9 cellular contexts compared by ENCODE assay signal in genomic region chr11:75142714-75143419, GRCh38. TPM values are rescaled to one million over a fixed set of nuclear protein-coding genes. Genes with fewer than 3 reads are reported as not detected.
A peak's percentile ranks its signal among the peaks of the same experiment; 100 is the strongest.
DNase-seq lines count a peak whose midpoint lies in the region; ATAC-seq and TF ChIP-seq lines count a peak whose summit lies in the region.
"Had no signal": no experiment of that assay in that cellular context is flagged by ENCODE, and none has a peak within 500 bp of the region (broad histone marks: within the 10 kb centered on the region; RNA-seq: fewer than 3 reads in every experiment).

No MANE protein-coding gene starts in this region.

- H3K27ac Mint-ChIP-seq in activated CD4-positive, alpha-beta T cell treated with anti-CD3 and anti-CD28 coated beads, Interleukin-2, amount 10 ng/mL, durations not matched to agents 24 days and 14 days: peak overlapping the region; percentile 90
- H3K27ac Mint-ChIP-seq in chondrocyte (ENCODE audit: unreplicated experiment): peak overlapping the region; percentile 82

- H3K9me3 Mint-ChIP-seq in activated CD4-positive, alpha-beta T cell treated with anti-CD3 and anti-CD28 coated beads, Interleukin-2, amount 10 ng/mL, durations not matched to agents 24 days and 14 days: no peaks in the 10 kb centered on the region
- no peaks in the 10 kb centered on the region for H3K9me3 Mint-ChIP-seq in chondrocyte (ENCODE audit: low read depth)

- H2AFZ ChIP-seq in DND-41 (ENCODE audit: low read depth, low read length): peak overlapping the region; percentile 59; the same call in 1 of the 2 replicates

- H3K4me3 Mint-ChIP-seq in activated CD4-positive, alpha-beta T cell treated with anti-CD3 and anti-CD28 coated beads, Interleukin-2, amount 10 ng/mL, durations not matched to agents 24 days and 14 days: peak overlapping the region; percentile 74
- H3K4me3 Mint-ChIP-seq in chondrocyte (ENCODE audit: unreplicated experiment): peak overlapping the region; percentile 27

- peak overlapping the region; percentile 67 for H3K27ac ChIP-seq in DND-41 (ENCODE audit: low read length)
- H3K27ac ChIP-seq in HEK293 (ENCODE audit: extremely low read depth, low read depth, low read length): no peak overlapping the region
- H3K27ac ChIP-seq in liver (ENCODE audit: low read depth in 1 of 2, low read length in 2 of 2): no peak overlapping the region
- H3K27ac ChIP-seq: cardiac muscle cell had no signal

- H4K20me1 ChIP-seq in DND-41 (ENCODE audit: insufficient read depth, low read length): no peaks in the 10 kb centered on the region

- whole genome bisulfite sequencing in liver: 59% methylated on average over 10 of the region's 10 CpGs

- no peaks in the 10 kb centered on the region for H3K79me2 ChIP-seq in DND-41 (ENCODE audit: insufficient read depth, low read length)

- H3K36me3 ChIP-seq in DND-41 (ENCODE audit: insufficient read depth, low read length): no peaks in the 10 kb centered on the region
- H3K36me3 ChIP-seq in HEK293 (ENCODE audit: control insufficient read depth in 2 of 2, insufficient read depth in 1 of 2, low read length in 2 of 2): no peaks in the 10 kb centered on the region
- H3K36me3 ChIP-seq in liver (ENCODE audit: control insufficient read depth in 4 of 4, insufficient read depth in 3 of 4, low read depth in 1 of 4, low read length in 3 of 4): no peaks in the 10 kb centered on the region
- H3K36me3 ChIP-seq: cardiac muscle cell had no signal

- peaks cover 9% of the 10 kb centered on the region for H3K27me3 Mint-ChIP-seq in activated CD4-positive, alpha-beta T cell treated with anti-CD3 and anti-CD28 coated beads, Interleukin-2, amount 10 ng/mL, durations not matched to agents 24 days and 14 days
- peaks cover 13% of the 10 kb centered on the region for H3K27me3 Mint-ChIP-seq in chondrocyte (ENCODE audit: low read depth)

- no peaks in the 10 kb centered on the region for H3K9me3 ChIP-seq in DND-41 (ENCODE audit: insufficient read depth, low read length, severe bottlenecking)
- H3K9me3 ChIP-seq in HEK293 (ENCODE audit: control insufficient read depth, insufficient read depth, low read depth, low read length): no peaks in the 10 kb centered on the region
- no peaks in the 10 kb centered on the region for H3K9me3 ChIP-seq in liver (ENCODE audit: control insufficient read depth in 4 of 4, low read length in 3 of 4)

- H3K4me3 ChIP-seq in DND-41 (ENCODE audit: low read depth in 1 of 2, low read length in 2 of 2) (no peak overlapping the region), HEK293 (ENCODE audit: low read depth, low read length) (no peak overlapping the region), liver (ENCODE audit: low read depth in 1 of 3, low read length in 3 of 3) (no peak overlapping the region)
- H3K4me3 ChIP-seq: cardiac muscle cell had no signal

- peak; percentile 94 for DNase-seq in DND-41
- DNase-seq in NCI-H2227 treated with DMSO at 0.1 percent for 48 hours (lab: John Stamatoyannopoulos, UW): peak; percentile 25
- DNase-seq in activated CD4-positive, alpha-beta T cell treated with anti-CD3 and anti-CD28 coated beads, Interleukin-2, amount 10 ng/mL, durations not matched to agents 24 days and 14 days: peak; percentile 93
- no peak for DNase-seq in chondrocyte (ENCODE audit: low spot score)
- peak; percentile 52 for DNase-seq in stimulated activated CD8-positive, alpha-beta memory T cell treated with anti-CD3 and anti-CD28 coated beads, Interleukin-12 subunit alpha, Interleukin-12 subunit beta, amount 100 ng/mL, for 1 hour (ENCODE audit: low read depth)

- peaks cover 2% of the 10 kb centered on the region for H3K36me3 Mint-ChIP-seq in activated CD4-positive, alpha-beta T cell treated with anti-CD3 and anti-CD28 coated beads, Interleukin-2, amount 10 ng/mL, durations not matched to agents 24 days and 14 days (ENCODE audit: low read depth)
- H3K36me3 Mint-ChIP-seq in chondrocyte (ENCODE audit: low read depth): peaks cover 4% of the 10 kb centered on the region

- H3K4me1 ChIP-seq in DND-41 (ENCODE audit: insufficient read depth, low read length) (peaks cover 33% of the 10 kb centered on the region), HEK293 (ENCODE audit: control insufficient read depth, insufficient read depth, low read length) (no peaks in the 10 kb centered on the region), liver (ENCODE audit: control insufficient read depth in 4 of 4, insufficient read depth in 4 of 4, low read length in 3 of 4) (peaks cover 0 to 14% (median 1%) of the 10 kb centered on the region in 4 donors)

- peak overlapping the region; percentile 50; the same call in 1 of the 2 replicates for H3K4me2 ChIP-seq in DND-41 (ENCODE audit: insufficient read depth, low read length)

- POLR2A ChIA-PET in HEK293 (lab: Yijun Ruan, JAX): no interaction called here

- peak; percentile 24 to 39 for TF ChIP-seq RAD21 in liver (IDR thresholded peaks at IDR 0.05)

- peak; percentile 96 for ATAC-seq in DND-41 (ENCODE audit: insufficient read depth, low read depth)
- ATAC-seq in HG02938 (IDR thresholded peaks at IDR 0.05; ENCODE audit: unreplicated experiment): no peak

- H3K9ac ChIP-seq in DND-41 (ENCODE audit: low read depth, low read length) (0 out of 2 replicates have a peak overlapping the region, but pooled peaks have one; percentile 10), liver (ENCODE audit: low read depth in 1 of 2, low read length in 2 of 2) (no peak overlapping the region)

- TF ChIP-seq CTCF in DND-41 (IDR thresholded peaks at IDR 0.05; ENCODE audit: borderline replicate concordance, extremely low read depth, low read length, poor library complexity, severe bottlenecking) (no peak), HEK293 (tag by site-specific recombination; IDR thresholded peaks at IDR 0.05) (no peak), chondrocyte (IDR thresholded peaks at IDR 0.05) (peak; percentile 10), liver (IDR thresholded peaks at IDR 0.05; ENCODE audit: low read depth, low read length, missing input control) (no peak)

- CTCF ChIA-PET in HEK293 (lab: Yijun Ruan, JAX): interaction anchor here (0.6 to 12.3 kb wide), 20 partner anchors 9 to 217 kb away, joined by 3 to 298 read pairs (median 4); partner anchors contain the start of genes NEU3 and TPBGL

- H3K27me3 ChIP-seq in DND-41 (ENCODE audit: insufficient read depth, low read length, poor library complexity) (peaks cover 3% of the 10 kb centered on the region), liver (ENCODE audit: control insufficient read depth in 4 of 4, insufficient read depth in 4 of 4, low read length in 3 of 4) (no peaks in the 10 kb centered on the region)
- H3K27me3 ChIP-seq: cardiac muscle cell had no signal

- intact Hi-C loops in activated CD4-positive, alpha-beta T cell treated with anti-CD3 and anti-CD28 coated beads, Interleukin-2, amount 10 ng/mL, durations not matched to agents 24 days and 14 days (cut with micrococcal nuclease): loop anchor here (1.0 to 5.0 kb wide), 4 partner anchors 62 to 214 kb away; no protein-coding TSS in a partner anchor

- H3K4me1 Mint-ChIP-seq in activated CD4-positive, alpha-beta T cell treated with anti-CD3 and anti-CD28 coated beads, Interleukin-2, amount 10 ng/mL, durations not matched to agents 24 days and 14 days: peaks cover 45% of the 10 kb centered on the region
- H3K4me1 Mint-ChIP-seq in chondrocyte (ENCODE audit: low read depth): peaks cover 16% of the 10 kb centered on the region

TF ChIP-seq in HEK293, 187 proteins besides CTCF, POLR2A, EP300 and RAD21 (continues in another document):
- no peak for TF ChIP-seq ZNF654 (tag by site-specific recombination; IDR thresholded peaks at IDR 0.05; ENCODE audit: low read depth)

TF ChIP-seq in liver, 16 proteins besides CTCF, POLR2A, EP300 and RAD21:
- TF ChIP-seq, protein P1, sequence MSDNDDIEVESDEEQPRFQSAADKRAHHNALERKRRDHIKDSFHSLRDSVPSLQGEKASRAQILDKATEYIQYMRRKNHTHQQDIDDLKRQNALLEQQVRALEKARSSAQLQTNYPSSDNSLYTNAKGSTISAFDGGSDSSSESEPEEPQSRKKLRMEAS (IDR thresholded peaks at IDR 0.05): no peak
- TF ChIP-seq YY1 (IDR thresholded peaks at IDR 0.05) (no peak), ZBTB33 (IDR thresholded peaks at IDR 0.05) (no peak), EGR1 (IDR thresholded peaks at IDR 0.05; ENCODE audit: low read depth in 2 of 2) (no peak), JUND (IDR thresholded peaks at IDR 0.05) (peak; percentile 90 to 91), TAF1 (conservative IDR thresholded peaks at IDR 0.05) (no peak)
- TF ChIP-seq, protein P2, sequence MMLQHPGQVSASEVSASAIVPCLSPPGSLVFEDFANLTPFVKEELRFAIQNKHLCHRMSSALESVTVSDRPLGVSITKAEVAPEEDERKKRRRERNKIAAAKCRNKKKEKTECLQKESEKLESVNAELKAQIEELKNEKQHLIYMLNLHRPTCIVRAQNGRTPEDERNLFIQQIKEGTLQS (IDR thresholded peaks at IDR 0.05): no peak

RNA-seq across cellular contexts. Expression of gene SLCO2B1, which starts 8.0 kb away (rescaled TPM):
- total RNA-seq in activated CD4-positive, alpha-beta T cell treated with anti-CD3 and anti-CD28 coated beads, Interleukin-2, amount 10 ng/mL, durations not matched to agents 24 days and 14 days: not detected in 2 replicates
- total RNA-seq in chondrocyte: 6.0 to 19.5 TPM (median 19.2 TPM) in 3 replicates
- total RNA-seq in liver: 100 to 1,000 TPM in 1 of 2 donors, 10 to 100 TPM in 1; 92.1 to 184 TPM
- 100 to 1,000 TPM in 1 of 2 donors, 10 to 100 TPM in 1; 52.7 to 179 TPM for polyA plus RNA-seq in liver
- total RNA-seq: cardiac muscle cell had no signal

RNA-seq across cellular contexts. Expression of gene OR2AT4, which starts 46.2 kb away (rescaled TPM):
- total RNA-seq in activated CD4-positive, alpha-beta T cell treated with anti-CD3 and anti-CD28 coated beads, Interleukin-2, amount 10 ng/mL, durations not matched to agents 24 days and 14 days: not detected in 2 replicates
- total RNA-seq in chondrocyte (not detected in 3 replicates), liver (not detected)
- not detected for polyA plus RNA-seq in liver
- total RNA-seq: cardiac muscle cell had no signal
- polyA plus RNA-seq: cardiac muscle cell had no signal
